In the genomic region with DNA sequence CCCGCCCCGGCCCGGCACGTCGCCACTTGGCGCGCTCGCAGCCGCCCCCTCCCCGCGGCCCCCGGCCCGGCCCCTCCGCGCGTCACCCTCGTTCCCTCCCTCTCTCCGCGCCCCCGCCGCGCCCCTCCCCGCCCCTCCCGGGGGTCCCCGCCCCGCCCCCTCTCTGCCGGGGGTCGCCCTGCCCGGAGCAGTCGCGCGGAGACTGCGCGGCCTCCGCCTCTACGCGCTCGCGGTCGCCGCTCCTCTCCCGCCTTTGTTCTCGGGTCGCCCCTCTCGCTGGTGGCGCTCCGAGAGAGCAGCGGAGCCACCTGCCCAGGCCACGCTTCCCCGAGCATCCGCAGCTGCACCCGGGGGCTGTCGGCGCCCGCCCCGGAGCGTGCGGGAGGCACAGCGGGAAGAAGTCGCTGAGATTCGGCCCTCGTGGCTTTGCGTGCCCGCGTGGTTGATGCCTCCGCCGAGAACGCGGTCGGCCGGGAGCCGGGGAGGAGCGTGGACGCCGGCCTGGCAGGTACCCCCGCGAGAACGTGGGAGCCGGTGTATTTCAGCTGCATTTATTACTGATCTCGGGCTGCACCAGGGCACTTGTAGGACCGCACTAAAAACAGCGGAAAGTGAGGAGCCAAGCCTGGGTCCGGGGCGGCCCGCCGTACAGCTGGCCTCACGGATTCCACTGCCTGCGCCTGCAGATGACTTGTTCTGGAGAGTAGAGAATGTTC, we compare ENCODE assay signal across 8 cellular contexts. TPM values are rescaled to one million over a fixed set of nuclear protein-coding genes. Genes with fewer than 3 reads are reported as not detected.
DNase-seq lines count a peak whose midpoint lies in the region; ATAC-seq and TF ChIP-seq lines count a peak whose summit lies in the region.

No MANE protein-coding gene starts in this region.

- peak; percentile 62 for DNase-seq in DMS79 treated with DMSO at 0.1 percent for 48 hours (lab: John Stamatoyannopoulos, UW)
- DNase-seq in T-helper 22 cell (ENCODE audit: low read depth) = peak; percentile 63
- peak; percentile 74 for DNase-seq in astrocyte of the hippocampus (ENCODE audit: low read depth, low spot score)
- peak in 50 of 51 donors; percentile 13 to 82 (median 52) for DNase-seq in hypothalamus (lab: John Stamatoyannopoulos, UW)
- DNase-seq in gastrocnemius medialis = peak in 1 of 2 donors; percentile 25
- DNase-seq in foreskin melanocyte = no peak

- TF ChIP-seq EP300 in Ishikawa (IDR thresholded peaks at IDR 0.05; ENCODE audit: borderline replicate concordance) = no peak

- H3K27me3 ChIP-seq in gastrocnemius medialis = no peaks in the 10 kb centered on the region

- H3K36me3 ChIP-seq in gastrocnemius medialis = no peaks in the 10 kb centered on the region

- in situ Hi-C loops in gastrocnemius medialis (cut with MboI; ENCODE audit: low sequenced_read_pairs in 4 of 4) = no loop called here

- intact Hi-C loops in gastrocnemius medialis (cut with DNase I; ENCODE audit: low total_unique reads) = loop anchor here (10.0 kb wide), 1 partner anchor 830 kb away; the partner anchor contains the start of genes PSMB1 and TBP

- no peak for TF ChIP-seq RAD21 in Ishikawa (IDR thresholded peaks at IDR 0.05; ENCODE audit: low read depth)

- peak overlapping the region; percentile 83 to 92 (median 86) for H3K27ac ChIP-seq in gastrocnemius medialis

- H3K4me3 ChIP-seq in gastrocnemius medialis = peak overlapping the region; percentile 63 to 86 (median 73)

- no peak for TF ChIP-seq CTCF in gastrocnemius medialis (IDR thresholded peaks at IDR 0.05 in 4 of 5, conservative IDR thresholded peaks at IDR 0.05 in 1 of 5)

- no peaks in the 10 kb centered on the region for H3K9me3 ChIP-seq in gastrocnemius medialis

- ATAC-seq in GM21390 (IDR thresholded peaks at IDR 0.05; ENCODE audit: unreplicated experiment) (peak; percentile 34), gastrocnemius medialis (peak; percentile 16 to 21)

- TF ChIP-seq POLR2A in gastrocnemius medialis (IDR thresholded peaks at IDR 0.05) = peak; percentile 29 to 31

- peaks cover 37 to 38% of the 10 kb centered on the region in 2 donors for H3K4me1 ChIP-seq in gastrocnemius medialis

TF ChIP-seq in Ishikawa, 13 proteins besides CTCF, POLR2A, EP300 and RAD21:
- TF ChIP-seq FOXM1 (IDR thresholded peaks at IDR 0.05; ENCODE audit: borderline replicate concordance, low read depth) (no peak), CREB1 (IDR thresholded peaks at IDR 0.05; ENCODE audit: low read depth) (no peak), USF1 (IDR thresholded peaks at IDR 0.05) (no peak), NFIC (IDR thresholded peaks at IDR 0.05) (0 out of 2 replicates have a peak, but pooled peaks have one; percentile 7), EGR1 (IDR thresholded peaks at IDR 0.05) (no peak), TCF12 (IDR thresholded peaks at IDR 0.05; ENCODE audit: low read depth) (0 out of 2 replicates have a peak, but pooled peaks have one; percentile 29), CEBPB (IDR thresholded peaks at IDR 0.05) (no peak), YY1 (IDR thresholded peaks at IDR 0.05; ENCODE audit: low read depth) (no peak), TEAD4 (IDR thresholded peaks at IDR 0.05) (no peak), TAF1 (IDR thresholded peaks at IDR 0.05; ENCODE audit: low read depth) (no peak; the same call in 1 of the 2 replicates), ZBTB7A (IDR thresholded peaks at IDR 0.05; ENCODE audit: low read depth) (peak; percentile 79)
- TF ChIP-seq, protein P1, sequence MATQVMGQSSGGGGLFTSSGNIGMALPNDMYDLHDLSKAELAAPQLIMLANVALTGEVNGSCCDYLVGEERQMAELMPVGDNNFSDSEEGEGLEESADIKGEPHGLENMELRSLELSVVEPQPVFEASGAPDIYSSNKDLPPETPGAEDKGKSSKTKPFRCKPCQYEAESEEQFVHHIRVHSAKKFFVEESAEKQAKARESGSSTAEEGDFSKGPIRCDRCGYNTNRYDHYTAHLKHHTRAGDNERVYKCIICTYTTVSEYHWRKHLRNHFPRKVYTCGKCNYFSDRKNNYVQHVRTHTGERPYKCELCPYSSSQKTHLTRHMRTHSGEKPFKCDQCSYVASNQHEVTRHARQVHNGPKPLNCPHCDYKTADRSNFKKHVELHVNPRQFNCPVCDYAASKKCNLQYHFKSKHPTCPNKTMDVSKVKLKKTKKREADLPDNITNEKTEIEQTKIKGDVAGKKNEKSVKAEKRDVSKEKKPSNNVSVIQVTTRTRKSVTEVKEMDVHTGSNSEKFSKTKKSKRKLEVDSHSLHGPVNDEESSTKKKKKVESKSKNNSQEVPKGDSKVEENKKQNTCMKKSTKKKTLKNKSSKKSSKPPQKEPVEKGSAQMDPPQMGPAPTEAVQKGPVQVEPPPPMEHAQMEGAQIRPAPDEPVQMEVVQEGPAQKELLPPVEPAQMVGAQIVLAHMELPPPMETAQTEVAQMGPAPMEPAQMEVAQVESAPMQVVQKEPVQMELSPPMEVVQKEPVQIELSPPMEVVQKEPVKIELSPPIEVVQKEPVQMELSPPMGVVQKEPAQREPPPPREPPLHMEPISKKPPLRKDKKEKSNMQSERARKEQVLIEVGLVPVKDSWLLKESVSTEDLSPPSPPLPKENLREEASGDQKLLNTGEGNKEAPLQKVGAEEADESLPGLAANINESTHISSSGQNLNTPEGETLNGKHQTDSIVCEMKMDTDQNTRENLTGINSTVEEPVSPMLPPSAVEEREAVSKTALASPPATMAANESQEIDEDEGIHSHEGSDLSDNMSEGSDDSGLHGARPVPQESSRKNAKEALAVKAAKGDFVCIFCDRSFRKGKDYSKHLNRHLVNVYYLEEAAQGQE (IDR thresholded peaks at IDR 0.05; ENCODE audit: low read depth) = no peak
- TF ChIP-seq, protein P2, sequence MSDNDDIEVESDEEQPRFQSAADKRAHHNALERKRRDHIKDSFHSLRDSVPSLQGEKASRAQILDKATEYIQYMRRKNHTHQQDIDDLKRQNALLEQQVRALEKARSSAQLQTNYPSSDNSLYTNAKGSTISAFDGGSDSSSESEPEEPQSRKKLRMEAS (IDR thresholded peaks at IDR 0.05) = peak; percentile 94

RNA-seq across cellular contexts. Expression of gene PHF10, which starts 0.4 kb away (rescaled TPM):
- total RNA-seq in gastrocnemius medialis = 10 to 100 TPM; 40.1 to 58.1 (median 49.0) TPM

RNA-seq across cellular contexts. Expression of gene C6orf120, which starts 22.8 kb away (rescaled TPM):
- total RNA-seq in gastrocnemius medialis = 10 to 100 TPM; 23.8 to 41.4 (median 29.4) TPM

RNA-seq across cellular contexts. Expression of gene WDR27, which starts 22.9 kb away (rescaled TPM):
- total RNA-seq in gastrocnemius medialis = 10 to 100 TPM in 1 of 4 donors, 1 to 10 TPM in 3; 2.8 to 31.6 (median 4.0) TPM

RNA-seq across cellular contexts. Expression of gene DYNLT2, which starts 26.7 kb away (rescaled TPM):
- total RNA-seq in gastrocnemius medialis = 1 to 10 TPM in 1 of 4 donors, under 1 TPM in 3; 0.23 to 1.1 (median 0.46) TPM

RNA-seq across cellular contexts. Expression of gene ERMARD, which starts 26.7 kb away (rescaled TPM):
- total RNA-seq in gastrocnemius medialis = 10 to 100 TPM in 2 of 4 donors, 1 to 10 TPM in 2; 9.0 to 18.9 (median 11.2) TPM
